Comparison of ENCODE assay signal across 8 cellular contexts in genomic region chr11:102287963-102288744, GRCh38. TPM values are rescaled to one million over a fixed set of nuclear protein-coding genes. Genes with fewer than 3 reads are reported as not detected.
A peak's percentile ranks its signal among the peaks of the same experiment; 100 is the strongest.
DNase-seq lines count a peak whose midpoint lies in the region; ATAC-seq and TF ChIP-seq lines count a peak whose summit lies in the region.

No MANE protein-coding gene starts in this region.

- H3K4me2 ChIP-seq in H9 (ENCODE audit: insufficient read depth, insufficient read length, low read length) = no peak overlapping the region
- peak overlapping the region; percentile 3 for H3K4me2 ChIP-seq in Karpas-422 (ENCODE audit: low read depth, low read length, poor library complexity, severe bottlenecking)
- peak overlapping the region; percentile 39 for H3K4me2 ChIP-seq in PC-9

- no peak overlapping the region for H2BK15ac ChIP-seq in H9 (ENCODE audit: low read depth, low read length)

- intact Hi-C loops in A673 (cut with micrococcal nuclease; ENCODE audit: unreplicated experiment) (loop anchor here (2.0 to 5.0 kb wide), 3 partner anchors 207 to 379 kb away; no protein-coding TSS in a partner anchor), PC-9 (cut with micrococcal nuclease; ENCODE audit: unreplicated experiment) (loop anchor here (1.0 to 5.0 kb wide), 8 partner anchors 59 to 426 kb away; partner anchors contain the start of genes BIRC2 and YAP1), body of pancreas (cut with DNase I) (no loop called here)

- peak overlapping the region; percentile 76 for H2AFZ ChIP-seq in H9 (ENCODE audit: low read length)
- peak overlapping the region; percentile 67; the same call in 1 of the 2 replicates for H2AFZ ChIP-seq in Karpas-422 (ENCODE audit: low read length)
- H2AFZ ChIP-seq in PC-9 = no peak overlapping the region

- H3K27ac ChIP-seq in A673 (ENCODE audit: low read depth, low read length, poor library complexity, severe bottlenecking) = no peak overlapping the region
- no peak overlapping the region for H3K27ac ChIP-seq in H9 (ENCODE audit: insufficient read length, low read depth, low read length)
- no peak overlapping the region for H3K27ac ChIP-seq in Karpas-422 (ENCODE audit: low read length)
- no peak overlapping the region for H3K27ac ChIP-seq in PC-9
- no peak overlapping the region for H3K27ac ChIP-seq in body of pancreas

- H3K9me3 ChIP-seq in A673 (ENCODE audit: low read depth, low read length, poor library complexity, severe bottlenecking) (no peaks in the 10 kb centered on the region), H9 (ENCODE audit: control insufficient read depth, low read depth, low read length) (no peaks in the 10 kb centered on the region), Karpas-422 (ENCODE audit: low read length) (no peaks in the 10 kb centered on the region), PC-9 (ENCODE audit: insufficient read depth, low read depth) (no peaks in the 10 kb centered on the region), body of pancreas (no peaks in the 10 kb centered on the region)

- H3K36me3 ChIP-seq in A673 (ENCODE audit: insufficient read depth, low read length, poor library complexity, severe bottlenecking) = no peaks in the 10 kb centered on the region
- H3K36me3 ChIP-seq in Karpas-422 (ENCODE audit: insufficient read depth, low read length) = no peaks in the 10 kb centered on the region
- no peaks in the 10 kb centered on the region for H3K36me3 ChIP-seq in PC-9 (ENCODE audit: low read depth)
- no peaks in the 10 kb centered on the region for H3K36me3 ChIP-seq in body of pancreas (replicated peaks in 1 of 2; ENCODE audit: insufficient read depth in 1 of 2, low read depth in 2 of 2)

- no peak overlapping the region; a peak in 1 of 5 replicates for H3K4me3 Mint-ChIP-seq in H9
- H3K4me3 Mint-ChIP-seq in stimulated activated naive B cell treated with anti-CD40 and anti-IgM and Interleukin-4, amounts not matched to agents 10 μg/mL and 1 μg/mL and 100 μg/mL, for 72 hours = peak overlapping the region; percentile 78 to 84

- H2AK5ac ChIP-seq in H9 (ENCODE audit: insufficient read length, low read length) = no peak overlapping the region

- no peak overlapping the region for H2BK12ac ChIP-seq in H9 (ENCODE audit: insufficient read length, low read depth, low read length)

- TF ChIP-seq POLR2A in body of pancreas (IDR thresholded peaks at IDR 0.05) = no peak

- H3K27me3 ChIP-seq in A673 (replicated peaks; ENCODE audit: insufficient read depth, low read depth, low read length, poor library complexity) = no peaks in the 10 kb centered on the region
- H3K27me3 ChIP-seq in H9 (ENCODE audit: insufficient read depth, low read length) = no peaks in the 10 kb centered on the region
- no peaks in the 10 kb centered on the region for H3K27me3 ChIP-seq in Karpas-422 (ENCODE audit: low read length)
- H3K27me3 ChIP-seq in PC-9 (ENCODE audit: insufficient read depth, low read depth) = no peaks in the 10 kb centered on the region
- no peaks in the 10 kb centered on the region for H3K27me3 ChIP-seq in body of pancreas

- no CpG with 5 or more reads among the region's 14 CpGs for WGBS in H9 (ENCODE audit: extremely low coverage, insufficient read length, low lambda C conversion rate)
- WGBS in body of pancreas, 2 donors = 30 to 36% methylated on average over 14 of the region's 14 CpGs

- no TSS peak for BruUV-seq in A673 (replicated peaks; lab: Mats Ljungman, UMichigan)
- BruUV-seq in PC-9 (replicated peaks; lab: Mats Ljungman, UMichigan) = no TSS peak

- H3K4me1 ChIP-seq in A673 (ENCODE audit: insufficient read depth, low read length, poor library complexity, severe bottlenecking) = peaks cover 19% of the 10 kb centered on the region
- no peaks in the 10 kb centered on the region; the same call in 1 of the 2 replicates for H3K4me1 ChIP-seq in H9 (ENCODE audit: insufficient read depth, low read length)
- peaks cover 2% of the 10 kb centered on the region; the same call in 1 of the 2 replicates for H3K4me1 ChIP-seq in Karpas-422 (ENCODE audit: low read length)
- H3K4me1 ChIP-seq in PC-9 (replicated peaks; ENCODE audit: insufficient read depth) = peaks cover 24% of the 10 kb centered on the region
- peaks cover 14% of the 10 kb centered on the region for H3K4me1 ChIP-seq in body of pancreas

- H3F3A ChIP-seq in PC-9 (ENCODE audit: insufficient read depth, low read depth) = no peaks in the 10 kb centered on the region

- H3K36me3 Mint-ChIP-seq in H9 (ENCODE audit: insufficient read depth in 1 of 3, low read depth in 3 of 3) = no peaks in the 10 kb centered on the region
- no peaks in the 10 kb centered on the region for H3K36me3 Mint-ChIP-seq in stimulated activated naive B cell treated with anti-CD40 and anti-IgM and Interleukin-4, amounts not matched to agents 10 μg/mL and 1 μg/mL and 100 μg/mL, for 72 hours

- peak overlapping the region; percentile 22 for H3K4me3 ChIP-seq in A673 (ENCODE audit: low read depth, low read length, poor library complexity, severe bottlenecking)
- H3K4me3 ChIP-seq in Karpas-422 (ENCODE audit: low read length) = no peak overlapping the region
- no peak overlapping the region for H3K4me3 ChIP-seq in PC-9
- no peak overlapping the region for H3K4me3 ChIP-seq in body of pancreas

- TF ChIP-seq CTCF in A673 (conservative IDR thresholded peaks at IDR 0.05; ENCODE audit: low read depth, low read length) (peak; percentile 90), H9 (conservative IDR thresholded peaks at IDR 0.05) (peak; percentile 80), PC-9 (conservative IDR thresholded peaks at IDR 0.05) (peak; percentile 92), body of pancreas (IDR thresholded peaks at IDR 0.05) (peak; percentile 68 to 91 (median 87))

- H4K20me1 ChIP-seq in H9 (ENCODE audit: control insufficient read depth, insufficient read depth, insufficient read length) (no peaks in the 10 kb centered on the region), Karpas-422 (ENCODE audit: insufficient read depth, low read depth, low read length) (no peaks in the 10 kb centered on the region), PC-9 (ENCODE audit: insufficient read depth) (no peaks in the 10 kb centered on the region)

- H3K9ac ChIP-seq in H9 (ENCODE audit: extremely low read depth, insufficient read length, low read length) = no peak overlapping the region
- no peak overlapping the region for H3K9ac ChIP-seq in Karpas-422 (ENCODE audit: low read length)

- H3K27me3 Mint-ChIP-seq in H9 (ENCODE audit: low read depth) = no peaks in the 10 kb centered on the region
- H3K27me3 Mint-ChIP-seq in stimulated activated naive B cell treated with anti-CD40 and anti-IgM and Interleukin-4, amounts not matched to agents 10 μg/mL and 1 μg/mL and 100 μg/mL, for 72 hours = no peaks in the 10 kb centered on the region

- H3K9me2 ChIP-seq in Karpas-422 (replicated peaks; ENCODE audit: insufficient read depth, low read length) (no peaks in the 10 kb centered on the region), PC-9 (ENCODE audit: insufficient read depth) (no peaks in the 10 kb centered on the region)

- no peak overlapping the region for H3K27ac Mint-ChIP-seq in H9
- H3K27ac Mint-ChIP-seq in stimulated activated naive B cell treated with anti-CD40 and anti-IgM and Interleukin-4, amounts not matched to agents 10 μg/mL and 1 μg/mL and 100 μg/mL, for 72 hours = no peak overlapping the region

- CTCF ChIA-PET in A673 (lab: Charles Lee) = interaction anchor here (1.7 kb wide), 1 partner anchor 378 kb away, joined by 6 read pairs; no protein-coding TSS in a partner anchor
- CTCF ChIA-PET in PC-9 (lab: Charles Lee) = interaction anchor here (0.6 to 1.3 kb wide), 4 partner anchors 19 to 378 kb away, joined by 4 to 10 read pairs (median 4); partner anchors contain the start of gene MMP20

- H4K91ac ChIP-seq in H9 (ENCODE audit: insufficient read length, low read depth, low read length) = no peak overlapping the region

- no peak overlapping the region for H3K56ac ChIP-seq in H9 (ENCODE audit: insufficient read length, low read depth, low read length)

- H3K9me3 Mint-ChIP-seq in H9 = no peaks in the 10 kb centered on the region
- H3K9me3 Mint-ChIP-seq in stimulated activated naive B cell treated with anti-CD40 and anti-IgM and Interleukin-4, amounts not matched to agents 10 μg/mL and 1 μg/mL and 100 μg/mL, for 72 hours = no peaks in the 10 kb centered on the region

- H3K23me2 ChIP-seq in H9 (ENCODE audit: insufficient read length, low read depth, low read length, poor library complexity, severe bottlenecking) = no peaks in the 10 kb centered on the region

- H3K79me1 ChIP-seq in H9 (ENCODE audit: insufficient read depth, low read depth, low read length, poor library complexity, severe bottlenecking) = no peaks in the 10 kb centered on the region

- H3K4ac ChIP-seq in H9 (ENCODE audit: low read depth, low read length) = no peak overlapping the region

- peaks cover 13% of the 10 kb centered on the region in 2 experiments for H3K4me1 Mint-ChIP-seq in H9
- H3K4me1 Mint-ChIP-seq in stimulated activated naive B cell treated with anti-CD40 and anti-IgM and Interleukin-4, amounts not matched to agents 10 μg/mL and 1 μg/mL and 100 μg/mL, for 72 hours = peaks cover 23 to 40% of the 10 kb centered on the region in 2 donors

- H3K23ac ChIP-seq in H9 (ENCODE audit: insufficient read length, low read depth, low read length) = no peak overlapping the region

- H2BK5ac ChIP-seq in H9 (ENCODE audit: insufficient read length, low read length) = no peak overlapping the region

- DNase-seq in A673 (ENCODE audit: low spot score) = peak; percentile 89
- DNase-seq in GM04504 (ENCODE audit: low read depth) = peak; percentile 52
- DNase-seq in H9 = peak; percentile 46
- DNase-seq in Karpas-422 = peak; percentile 93
- DNase-seq in PC-9 = peak; percentile 38 to 67
- DNase-seq in body of pancreas = peak; percentile 35 to 71 (median 56)
- DNase-seq in inferior parietal cortex (ENCODE audit: extremely low spot score) = peak; percentile 87
- peak; percentile 33 for DNase-seq in stimulated activated naive B cell treated with anti-CD40 and anti-IgM and Interleukin-4, amounts not matched to agents 10 μg/mL and 1 μg/mL and 100 μg/mL, for 72 hours

- no peak overlapping the region for H4K8ac ChIP-seq in H9 (replicated peaks; ENCODE audit: insufficient read length, low read depth, low read length)

- no peak overlapping the region for H4K5ac ChIP-seq in H9 (ENCODE audit: insufficient read length, low read depth, low read length)

- no peak overlapping the region for H3K14ac ChIP-seq in H9 (ENCODE audit: insufficient read depth, low read length)

- peak overlapping the region; percentile 98 for H2BK20ac ChIP-seq in H9 (ENCODE audit: low read depth, low read length, poor library complexity, severe bottlenecking)

- POLR2A ChIA-PET in A673 (lab: Charles Lee; ENCODE audit: low non-redundant PET) = no interaction called here
- POLR2A ChIA-PET in PC-9 (lab: Charles Lee; ENCODE audit: unreplicated experiment) = no interaction called here

- no peak overlapping the region for H2BK120ac ChIP-seq in H9 (ENCODE audit: low read depth, low read length, poor library complexity, severe bottlenecking)

- no peaks in the 10 kb centered on the region for H3K79me2 ChIP-seq in H9 (ENCODE audit: insufficient read depth, low read length)
- H3K79me2 ChIP-seq in Karpas-422 (ENCODE audit: low read length) = no peaks in the 10 kb centered on the region
- no peaks in the 10 kb centered on the region for H3K79me2 ChIP-seq in PC-9 (ENCODE audit: low read depth)

- peak; percentile 88 for ATAC-seq in body of pancreas
- peak; percentile 87 to 88 for ATAC-seq in stimulated activated naive B cell treated with anti-CD40 and anti-IgM and Interleukin-4, amounts not matched to agents 10 μg/mL and 1 μg/mL and 100 μg/mL, for 72 hours (replicated peaks)

- no peak overlapping the region for H3K18ac ChIP-seq in H9 (ENCODE audit: insufficient read length, low read depth, low read length)

- no peak overlapping the region for H3T11ph ChIP-seq in H9 (ENCODE audit: low read length)

RNA-seq across cellular contexts. Expression of gene BIRC3, which starts 29.1 kb away (rescaled TPM):
- total RNA-seq in A673 (2021) (2.5 and 2.8 TPM in 2 replicates), H9 (2021) (0.04 and 0.18 TPM in 2 replicates), PC-9 (2021) (3.8 and 4.8 TPM in 2 replicates), body of pancreas (10 to 100 TPM in 1 of 2 donors, 1 to 10 TPM in 1; 5.3 to 13.2 TPM)
- 0.47 and 0.52 TPM in 2 replicates for total RNA-seq in Karpas-422 (2014; rRNA removed; shearing (Covaris generic); ENCODE audit: low replicate concordance)

RNA-seq across cellular contexts. Expression of gene BIRC2, which starts 58.9 kb away (rescaled TPM):
- total RNA-seq in A673 (2021) (32.0 and 36.3 TPM in 2 replicates), H9 (2021) (28.2 and 29.1 TPM in 2 replicates), PC-9 (2021) (33.7 and 37.5 TPM in 2 replicates), body of pancreas (10 to 100 TPM; 46.5 to 53.2 TPM)
- 66.5 and 107 TPM in 2 replicates for total RNA-seq in Karpas-422 (2014; rRNA removed; shearing (Covaris generic); ENCODE audit: low replicate concordance)

Comparison
In these comparisons a context has a peak if more than half of its experiments do, and no peak if none do; other contexts are left out.
1. DNase-seq: peak in every context shown above with its lines; median percentile 93 in Karpas-422; 89 in A673; 87 in inferior parietal cortex; 56 in body of pancreas; 52 in PC-9; 52 in GM04504; 46 in H9; 33 in stimulated activated naive B cell treated with anti-CD40 and anti-IgM and Interleukin-4, amounts not matched to agents 10 μg/mL and 1 μg/mL and 100 μg/mL, for 72 hours.
2. H3K4me3 Mint-ChIP-seq: peak in stimulated activated naive B cell treated with anti-CD40 and anti-IgM and Interleukin-4, amounts not matched to agents 10 μg/mL and 1 μg/mL and 100 μg/mL, for 72 hours (2 of 2); none in H9 (0 of 2).
3. Peak in every context shown above with its lines, with median percentiles within 50 percentile points of each other: CTCF ChIP-seq.